In genomic region chr16:66562409-66562808, GRCh38 we compare ENCODE assay signal across 1 cellular context.
TF ChIP-seq lines count a peak whose summit lies in the region.

No MANE protein-coding gene starts in this region.

TF ChIP-seq in WTC11, 78 proteins besides CTCF, POLR2A, EP300 and RAD21:
- TF ChIP-seq, protein P1, sequence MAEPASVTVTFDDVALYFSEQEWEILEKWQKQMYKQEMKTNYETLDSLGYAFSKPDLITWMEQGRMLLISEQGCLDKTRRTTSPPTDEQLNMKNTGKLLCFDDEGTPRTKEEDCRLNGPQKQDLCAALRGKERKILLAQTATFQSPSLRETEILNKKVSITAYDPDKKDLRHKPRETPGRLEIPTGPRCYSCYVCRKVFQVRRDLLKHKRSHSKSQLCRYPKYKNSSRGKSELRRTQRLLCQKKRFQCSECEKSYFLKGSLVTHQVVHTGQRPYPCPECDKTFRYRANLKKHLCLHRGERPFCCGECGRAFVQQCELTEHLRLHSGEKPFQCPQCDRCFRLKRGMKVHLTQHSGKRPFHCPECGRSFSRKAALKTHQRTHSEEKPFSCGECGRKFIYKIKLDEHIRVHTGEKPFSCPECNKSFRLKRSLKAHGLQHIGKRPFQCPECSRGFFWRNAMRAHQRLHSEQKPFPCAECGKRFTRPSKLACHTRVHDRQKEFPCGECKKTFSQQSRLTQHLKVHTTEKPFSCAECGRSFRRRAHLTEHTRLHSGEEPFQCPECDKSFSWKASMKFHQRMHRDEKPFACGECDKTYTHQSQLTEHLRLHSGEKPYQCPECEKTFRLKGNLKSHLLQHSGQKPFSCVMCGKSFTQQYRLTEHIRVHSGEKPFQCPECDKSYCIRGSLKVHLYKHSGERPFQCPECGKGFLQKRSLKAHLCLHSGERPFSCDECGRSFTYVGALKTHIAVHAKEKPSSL (CRISPR knock-in tag; conservative IDR thresholded peaks at IDR 0.05): no peak
- TF ChIP-seq RELA (CRISPR knock-in tag; IDR thresholded peaks at IDR 0.05; ENCODE audit: borderline replicate concordance) (no peak), HMGA2 (CRISPR knock-in tag; IDR thresholded peaks at IDR 0.05) (no peak), NFYB (CRISPR knock-in tag; conservative IDR thresholded peaks at IDR 0.05; ENCODE audit: low read depth) (no peak), KAT7 (CRISPR knock-in tag; IDR thresholded peaks at IDR 0.05; ENCODE audit: borderline replicate concordance) (no peak), NFE2L1 (CRISPR knock-in tag; IDR thresholded peaks at IDR 0.05) (no peak), RORB (CRISPR knock-in tag; IDR thresholded peaks at IDR 0.05) (no peak), MAX (CRISPR knock-in tag; IDR thresholded peaks at IDR 0.05) (no peak), ZNF138 (CRISPR knock-in tag; conservative IDR thresholded peaks at IDR 0.05) (no peak), HMGXB4 (CRISPR knock-in tag; IDR thresholded peaks at IDR 0.05) (no peak), ESRRA (CRISPR knock-in tag; IDR thresholded peaks at IDR 0.05; ENCODE audit: borderline replicate concordance) (no peak)
- TF ChIP-seq, protein P2, sequence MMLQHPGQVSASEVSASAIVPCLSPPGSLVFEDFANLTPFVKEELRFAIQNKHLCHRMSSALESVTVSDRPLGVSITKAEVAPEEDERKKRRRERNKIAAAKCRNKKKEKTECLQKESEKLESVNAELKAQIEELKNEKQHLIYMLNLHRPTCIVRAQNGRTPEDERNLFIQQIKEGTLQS (CRISPR knock-in tag; conservative IDR thresholded peaks at IDR 0.05): no peak
- TF ChIP-seq, protein P3, sequence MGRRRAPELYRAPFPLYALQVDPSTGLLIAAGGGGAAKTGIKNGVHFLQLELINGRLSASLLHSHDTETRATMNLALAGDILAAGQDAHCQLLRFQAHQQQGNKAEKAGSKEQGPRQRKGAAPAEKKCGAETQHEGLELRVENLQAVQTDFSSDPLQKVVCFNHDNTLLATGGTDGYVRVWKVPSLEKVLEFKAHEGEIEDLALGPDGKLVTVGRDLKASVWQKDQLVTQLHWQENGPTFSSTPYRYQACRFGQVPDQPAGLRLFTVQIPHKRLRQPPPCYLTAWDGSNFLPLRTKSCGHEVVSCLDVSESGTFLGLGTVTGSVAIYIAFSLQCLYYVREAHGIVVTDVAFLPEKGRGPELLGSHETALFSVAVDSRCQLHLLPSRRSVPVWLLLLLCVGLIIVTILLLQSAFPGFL (CRISPR knock-in tag; IDR thresholded peaks at IDR 0.05; ENCODE audit: borderline replicate concordance): no peak
